In the genomic region with DNA sequence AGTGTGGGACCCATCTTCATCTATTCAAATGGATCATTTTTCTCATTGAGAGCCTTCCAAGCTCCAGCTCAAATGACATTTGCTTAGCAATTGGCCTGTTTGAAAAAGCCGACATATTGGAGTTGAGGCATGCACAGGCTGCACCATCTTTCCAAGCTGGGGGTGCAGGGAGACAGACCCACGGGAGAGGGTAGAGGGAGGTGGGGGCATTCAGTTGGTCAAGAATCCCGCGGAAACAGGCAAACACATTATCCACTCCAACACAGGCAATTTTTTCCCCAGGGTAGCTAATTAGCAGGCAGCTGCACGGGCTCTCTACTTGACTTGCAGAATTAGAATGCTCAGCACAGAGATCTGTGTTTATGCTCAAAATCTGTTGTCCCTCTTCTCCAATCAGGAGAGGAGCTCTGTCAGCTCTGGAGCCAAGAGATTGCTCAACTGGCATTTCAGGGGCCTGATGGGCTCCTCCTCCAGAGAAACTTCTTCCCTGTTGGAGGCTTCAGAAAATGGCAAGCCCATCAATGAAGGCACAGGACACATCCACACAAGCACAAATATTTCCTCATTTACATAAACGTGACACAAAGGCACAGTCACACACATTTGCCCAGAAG, we compare ENCODE assay signal across 22 cellular contexts.
DNase-seq lines count a peak whose midpoint lies in the region; ATAC-seq and TF ChIP-seq lines count a peak whose summit lies in the region.
"Had no signal": no experiment of that assay in that cellular context is flagged by ENCODE, and none has a peak within 500 bp of the region (broad histone marks: within the 10 kb centered on the region; RNA-seq: fewer than 3 reads in every experiment).

No MANE protein-coding gene starts in this region.

- peaks cover 46% of the 10 kb centered on the region for H3K27me3 Mint-ChIP-seq in GM23338 (ENCODE audit: insufficient read depth, low read depth, poor library complexity)

- no peaks in the 10 kb centered on the region for H3K36me3 Mint-ChIP-seq in GM23338 (ENCODE audit: low read depth)
- H3K36me3 Mint-ChIP-seq: immature natural killer cell, mesothelial cell of epicardium had no signal

- no peaks in the 10 kb centered on the region for H3F3A ChIP-seq in GM23338 (replicated peaks; ENCODE audit: low read depth)

- H3K79me2 ChIP-seq in GM23338 (replicated peaks; ENCODE audit: insufficient read depth), result no peaks in the 10 kb centered on the region

- H3K27ac ChIP-seq in GM23338 (ENCODE audit: low read depth), result no peak overlapping the region
- H3K27ac ChIP-seq: breast epithelium, left ventricle myocardium inferior, Peyer's patch, upper lobe of left lung had no signal

- H3K4me2 ChIP-seq in GM23338, result no peak overlapping the region

- peaks cover 63% of the 10 kb centered on the region for H3K27me3 ChIP-seq in GM23338 (ENCODE audit: insufficient read depth)

- no peak for TF ChIP-seq CTCF in GM23338 (conservative IDR thresholded peaks at IDR 0.05; ENCODE audit: low read depth in 2 of 2)

- no peaks in the 10 kb centered on the region for H3K36me3 ChIP-seq in GM23338 (ENCODE audit: insufficient read depth)
- H3K36me3 ChIP-seq: BE2C, breast epithelium, left ventricle myocardium inferior, Peyer's patch, upper lobe of left lung had no signal

- H3K4me1 Mint-ChIP-seq in GM23338, result peaks cover 6% of the 10 kb centered on the region

- no peak overlapping the region for H3K27ac Mint-ChIP-seq in GM23338
- H3K27ac Mint-ChIP-seq: immature natural killer cell, mesothelial cell of epicardium had no signal

- peaks cover 3% of the 10 kb centered on the region; the same call in 1 of the 2 replicates for H3K4me1 ChIP-seq in GM23338 (ENCODE audit: insufficient read depth)
- H3K4me1 ChIP-seq: BE2C had no signal

- H4K20me1 ChIP-seq in GM23338 (replicated peaks; ENCODE audit: insufficient read depth), result peaks cover 4% of the 10 kb centered on the region; the same call in 1 of the 2 replicates

- no peaks in the 10 kb centered on the region for H3K9me3 Mint-ChIP-seq in GM23338
- H3K9me3 Mint-ChIP-seq: immature natural killer cell, mesothelial cell of epicardium had no signal

- H3K4me3 ChIP-seq in GM23338, result no peak overlapping the region
- H3K4me3 ChIP-seq: breast epithelium, left ventricle myocardium inferior, Peyer's patch, upper lobe of left lung had no signal

- no peaks in the 10 kb centered on the region for H3K9me2 ChIP-seq in GM23338 (ENCODE audit: insufficient read depth)

- no peak overlapping the region for H2AFZ ChIP-seq in GM23338

- no peak overlapping the region for H3K4me3 Mint-ChIP-seq in GM23338
- H3K4me3 Mint-ChIP-seq: immature natural killer cell, mesothelial cell of epicardium had no signal

- DNase-seq in NCI-H1092 treated with DMSO at 0.1 percent for 48 hours (lab: John Stamatoyannopoulos, UW), result peak; percentile 42
- no peak for DNase-seq in NCI-H1092 (lab: John Stamatoyannopoulos, UW)
- DNase-seq in NCI-H1436 treated with DMSO at 0.1 percent for 48 hours (lab: John Stamatoyannopoulos, UW), result peak; percentile 95
- peak; percentile 82 for DNase-seq in NCI-H774 (lab: John Stamatoyannopoulos, UW)
- DNase-seq in iris pigment epithelial cell (ENCODE audit: low read depth), result peak; percentile 39
- no peak for DNase-seq in Kasumi-1 (lab: John Stamatoyannopoulos, UW)
- no peak for DNase-seq in DMS153 treated with DMSO at 0.1 percent for 48 hours (lab: John Stamatoyannopoulos, UW; ENCODE audit: unreplicated experiment)
- DNase-seq in GM23338 (ENCODE audit: low spot score), result no peak
- DNase-seq: activated CD4-positive, CD25-positive, alpha-beta regulatory T cell treated with anti-CD3 and anti-CD28 coated beads, Interleukin-2, amount 50 U/mL, for 72 hours; activated gamma-delta T cell treated with Interleukin-2 at 50 U/mL for 16 hours; activated T-cell treated with anti-CD3 and anti-CD28 coated beads, Interleukin-2, amount 50 U/mL, for 1 hour; BE2C; cortex of kidney; immature natural killer cell; IMR-90; left ventricle myocardium inferior; NCI-H226; Peyer's patch; T-helper 1 cell; upper lobe of left lung had no signal

- ATAC-seq in GM23338, result no peak

TF ChIP-seq in GM23338, 12 proteins besides CTCF, POLR2A, EP300 and RAD21 (continues in another document):
- TF ChIP-seq, protein P1, sequence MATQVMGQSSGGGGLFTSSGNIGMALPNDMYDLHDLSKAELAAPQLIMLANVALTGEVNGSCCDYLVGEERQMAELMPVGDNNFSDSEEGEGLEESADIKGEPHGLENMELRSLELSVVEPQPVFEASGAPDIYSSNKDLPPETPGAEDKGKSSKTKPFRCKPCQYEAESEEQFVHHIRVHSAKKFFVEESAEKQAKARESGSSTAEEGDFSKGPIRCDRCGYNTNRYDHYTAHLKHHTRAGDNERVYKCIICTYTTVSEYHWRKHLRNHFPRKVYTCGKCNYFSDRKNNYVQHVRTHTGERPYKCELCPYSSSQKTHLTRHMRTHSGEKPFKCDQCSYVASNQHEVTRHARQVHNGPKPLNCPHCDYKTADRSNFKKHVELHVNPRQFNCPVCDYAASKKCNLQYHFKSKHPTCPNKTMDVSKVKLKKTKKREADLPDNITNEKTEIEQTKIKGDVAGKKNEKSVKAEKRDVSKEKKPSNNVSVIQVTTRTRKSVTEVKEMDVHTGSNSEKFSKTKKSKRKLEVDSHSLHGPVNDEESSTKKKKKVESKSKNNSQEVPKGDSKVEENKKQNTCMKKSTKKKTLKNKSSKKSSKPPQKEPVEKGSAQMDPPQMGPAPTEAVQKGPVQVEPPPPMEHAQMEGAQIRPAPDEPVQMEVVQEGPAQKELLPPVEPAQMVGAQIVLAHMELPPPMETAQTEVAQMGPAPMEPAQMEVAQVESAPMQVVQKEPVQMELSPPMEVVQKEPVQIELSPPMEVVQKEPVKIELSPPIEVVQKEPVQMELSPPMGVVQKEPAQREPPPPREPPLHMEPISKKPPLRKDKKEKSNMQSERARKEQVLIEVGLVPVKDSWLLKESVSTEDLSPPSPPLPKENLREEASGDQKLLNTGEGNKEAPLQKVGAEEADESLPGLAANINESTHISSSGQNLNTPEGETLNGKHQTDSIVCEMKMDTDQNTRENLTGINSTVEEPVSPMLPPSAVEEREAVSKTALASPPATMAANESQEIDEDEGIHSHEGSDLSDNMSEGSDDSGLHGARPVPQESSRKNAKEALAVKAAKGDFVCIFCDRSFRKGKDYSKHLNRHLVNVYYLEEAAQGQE (IDR thresholded peaks at IDR 0.05; ENCODE audit: unreplicated experiment), result no peak
- TF ChIP-seq, protein P2, sequence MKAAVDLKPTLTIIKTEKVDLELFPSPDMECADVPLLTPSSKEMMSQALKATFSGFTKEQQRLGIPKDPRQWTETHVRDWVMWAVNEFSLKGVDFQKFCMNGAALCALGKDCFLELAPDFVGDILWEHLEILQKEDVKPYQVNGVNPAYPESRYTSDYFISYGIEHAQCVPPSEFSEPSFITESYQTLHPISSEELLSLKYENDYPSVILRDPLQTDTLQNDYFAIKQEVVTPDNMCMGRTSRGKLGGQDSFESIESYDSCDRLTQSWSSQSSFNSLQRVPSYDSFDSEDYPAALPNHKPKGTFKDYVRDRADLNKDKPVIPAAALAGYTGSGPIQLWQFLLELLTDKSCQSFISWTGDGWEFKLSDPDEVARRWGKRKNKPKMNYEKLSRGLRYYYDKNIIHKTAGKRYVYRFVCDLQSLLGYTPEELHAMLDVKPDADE (IDR thresholded peaks at IDR 0.05), result no peak
- TF ChIP-seq NANOG (IDR thresholded peaks at IDR 0.05; ENCODE audit: borderline replicate concordance) (no peak), EZH2 (IDR thresholded peaks at IDR 0.05; ENCODE audit: low read depth, unreplicated experiment) (no peak), ZNF331 (CRISPR knock-in tag; IDR thresholded peaks at IDR 0.05; ENCODE audit: low read depth) (no peak), EZH2phosphoT487 (IDR thresholded peaks at IDR 0.05; ENCODE audit: unreplicated experiment) (no peak), CREB1 (CRISPR knock-in tag; IDR thresholded peaks at IDR 0.05; ENCODE audit: low read depth) (no peak), STAT1 (IDR thresholded peaks at IDR 0.05; ENCODE audit: unreplicated experiment) (no peak), ZNF114 (CRISPR knock-in tag; IDR thresholded peaks at IDR 0.05) (no peak), JUNB (IDR thresholded peaks at IDR 0.05; ENCODE audit: unreplicated experiment) (no peak), POLR2AphosphoS5 (IDR thresholded peaks at IDR 0.05; ENCODE audit: low read depth) (no peak)

Comparison
In these comparisons a context has a peak if more than half of its experiments do, and no peak if none do; other contexts are left out.
1. DNase-seq: peak in NCI-H1092 treated with DMSO at 0.1 percent for 48 hours (single experiment), NCI-H1436 treated with DMSO at 0.1 percent for 48 hours (single experiment), NCI-H774 (single experiment) and iris pigment epithelial cell (single experiment); none in NCI-H1092 (single experiment), Kasumi-1 (0 of 2), DMS153 treated with DMSO at 0.1 percent for 48 hours (single experiment) and GM23338 (single experiment).